6 cellular contexts compared by ENCODE assay signal in genomic region chr17:40063915-40064531, GRCh38. TPM values are rescaled to one million over a fixed set of nuclear protein-coding genes. Genes with fewer than 3 reads are reported as not detected.
DNase-seq lines count a peak whose midpoint lies in the region; ATAC-seq and TF ChIP-seq lines count a peak whose summit lies in the region.

No MANE protein-coding gene starts in this region.

- no peaks in the 10 kb centered on the region for H3K27me3 ChIP-seq in left ventricle myocardium inferior (ENCODE audit: low read depth)
- H3K27me3 ChIP-seq in suprapubic skin, result no peaks in the 10 kb centered on the region

- DNase-seq in stimulated activated CD4-positive, alpha-beta T cell treated with anti-CD3 and anti-CD28 coated beads, Interleukin-1b, Interleukin-23, amount 100 ng/mL, for 48 hours, result peak; percentile 28
- no peak for DNase-seq in stimulated activated CD4-positive, alpha-beta T cell treated with anti-CD3 and anti-CD28 coated beads, Interleukin-12 subunit alpha, Interleukin-12 subunit beta, amount 100 ng/mL, for 4 hours
- DNase-seq in left ventricle myocardium inferior, result no peak
- DNase-seq in suprapubic skin (ENCODE audit: low spot score in 2 of 2), result no peak
- DNase-seq in NOMO-1 treated with dmso at 0.1 percent for 144 hours (lab: John Stamatoyannopoulos, UW; ENCODE audit: unreplicated experiment), result no peak

- no peaks in the 10 kb centered on the region for H3K36me3 ChIP-seq in left ventricle myocardium inferior
- H3K36me3 ChIP-seq in suprapubic skin, result no peaks in the 10 kb centered on the region

- ATAC-seq in GM21825 (IDR thresholded peaks at IDR 0.05; ENCODE audit: unreplicated experiment), result no peak

- 11% methylated on average over 7 of the region's 9 CpGs for WGBS in suprapubic skin

- H3K9me3 ChIP-seq in left ventricle myocardium inferior (replicated peaks) (no peaks in the 10 kb centered on the region), suprapubic skin (no peaks in the 10 kb centered on the region)

- TF ChIP-seq CTCF in left ventricle myocardium inferior (IDR thresholded peaks at IDR 0.05; ENCODE audit: borderline replicate concordance) (no peak), suprapubic skin (IDR thresholded peaks at IDR 0.05) (no peak)

- intact Hi-C loops in left ventricle myocardium inferior (cut with micrococcal nuclease), result no loop called here

- peaks cover 68% of the 10 kb centered on the region for H3K4me1 ChIP-seq in left ventricle myocardium inferior
- H3K4me1 ChIP-seq in suprapubic skin, result peaks cover 84% of the 10 kb centered on the region

- TF ChIP-seq POLR2A in suprapubic skin (IDR thresholded peaks at IDR 0.05), result no peak

- H3K4me3 ChIP-seq in left ventricle myocardium inferior (peak overlapping the region; percentile 90), suprapubic skin (peak overlapping the region; percentile 74)

- TF ChIP-seq EP300 in suprapubic skin (IDR thresholded peaks at IDR 0.05), result no peak

- H3K27ac ChIP-seq in left ventricle myocardium inferior (replicated peaks) (peak overlapping the region; percentile 100), suprapubic skin (peak overlapping the region; percentile 91)

RNA-seq across cellular contexts. Expression of gene THRA, which starts 1.3 kb away (rescaled TPM):
- total RNA-seq in left ventricle myocardium inferior, result 78.3 TPM
- total RNA-seq in suprapubic skin, result 10 to 100 TPM; 32.6 to 69.9 (median 48.9) TPM

RNA-seq across cellular contexts. Expression of gene MED24, which starts 9.8 kb away (rescaled TPM):
- total RNA-seq in left ventricle myocardium inferior, result 58.2 TPM
- 100 to 1,000 TPM in 1 of 4 donors, 10 to 100 TPM in 3; 67.4 to 198 (median 80.3) TPM for total RNA-seq in suprapubic skin

RNA-seq across cellular contexts. Expression of gene NR1D1, which starts 36.4 kb away (rescaled TPM):
- total RNA-seq in left ventricle myocardium inferior (19.1 TPM), suprapubic skin (100 to 1,000 TPM in 2 of 4 donors, 10 to 100 TPM in 2; 62.1 to 184 (median 96.0) TPM)

RNA-seq across cellular contexts. Expression of gene CSF3, which starts 48.8 kb away (rescaled TPM):
- total RNA-seq in left ventricle myocardium inferior, result not detected
- 1 to 10 TPM in 1 of 4 donors, not detected in 3; 5.0 TPM for total RNA-seq in suprapubic skin

RNA-seq across cellular contexts. Expression of gene MSL1, which starts 57.7 kb away (rescaled TPM):
- total RNA-seq in left ventricle myocardium inferior, result 39.8 TPM
- 100 to 1,000 TPM in 1 of 4 donors, 10 to 100 TPM in 3; 69.3 to 166 (median 86.9) TPM for total RNA-seq in suprapubic skin
